10 cellular contexts compared by ENCODE assay signal in the genomic region with DNA sequence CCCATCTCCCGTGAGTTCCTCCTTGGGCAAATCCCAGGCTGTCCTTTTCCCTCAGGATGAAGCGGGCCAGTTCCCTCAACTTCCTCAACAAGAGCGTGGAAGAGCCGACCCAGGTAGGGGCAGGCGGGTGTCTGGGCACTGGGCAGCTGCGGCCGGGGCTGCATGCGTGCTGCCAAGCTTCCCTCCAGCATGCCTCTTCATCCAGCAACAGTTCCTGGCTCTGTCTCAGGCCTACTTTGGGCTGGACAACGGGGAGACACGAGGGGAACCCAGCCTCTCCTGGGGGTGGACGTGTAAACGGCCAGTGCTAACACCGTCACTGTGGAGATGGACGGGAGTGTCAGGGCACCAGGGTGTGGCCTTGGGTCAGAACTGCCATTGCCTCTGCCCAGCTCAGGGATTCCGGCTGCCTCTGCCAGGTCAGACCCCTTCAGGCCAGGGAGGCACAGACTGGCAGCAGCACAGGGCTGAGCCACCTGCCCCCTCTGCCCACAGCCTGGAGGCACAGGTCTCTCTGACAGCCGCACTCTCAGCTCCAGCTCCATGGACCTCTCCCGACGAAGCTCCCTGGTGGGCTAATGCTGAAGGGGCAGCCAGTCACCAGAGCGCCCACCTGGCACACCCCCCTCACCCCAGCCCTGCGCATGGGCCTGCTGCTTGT. TPM values are rescaled to one million over a fixed set of nuclear protein-coding genes. Genes with fewer than 3 reads are reported as not detected.
DNase-seq lines count a peak whose midpoint lies in the region; ATAC-seq, FAIRE-seq and TF ChIP-seq lines count a peak whose summit lies in the region.
"Had no signal": no experiment of that assay in that cellular context is flagged by ENCODE, and none has a peak within 500 bp of the region (broad histone marks: within the 10 kb centered on the region; RNA-seq: fewer than 3 reads in every experiment).

No MANE protein-coding gene starts in this region.

- intact Hi-C loops in heart left ventricle (cut with DNase I), result loop anchor here in 1 of 10 donors (10.0 kb wide), 1 partner anchor 412 kb away; a partner anchor contains a TSS
- intact Hi-C loops in left cardiac atrium (cut with DNase I), result no loop called here
- intact Hi-C loops in K562 (cut with micrococcal nuclease), result no loop called here

- TF ChIP-seq POLR2A in heart left ventricle (IDR thresholded peaks at IDR 0.05), result no peak
- no peak for TF ChIP-seq POLR2A in K562 (conservative IDR thresholded peaks at IDR 0.05)
- TF ChIP-seq POLR2A in upper lobe of left lung (IDR thresholded peaks at IDR 0.05), result no peak
- TF ChIP-seq POLR2A in GM18505 (IDR thresholded peaks at IDR 0.05; ENCODE audit: borderline replicate concordance, extremely low read depth, insufficient read depth, insufficient read length), result no peak

- peak overlapping the region; percentile 98; the same call in 1 of the 2 replicates for H3K4me2 ChIP-seq in K562 (ENCODE audit: insufficient read depth, low read length)

- H3K4me3 ChIP-seq in heart left ventricle (peak overlapping the region in 10 of 12 donors; percentile 61 to 99 (median 90)), K562 (no peak overlapping the region), upper lobe of left lung (peak overlapping the region in 2 of 4 donors; percentile 79 to 82)

- TF ChIP-seq CTCF in heart left ventricle (IDR thresholded peaks at IDR 0.05) (no peak), K562 (IDR thresholded peaks at IDR 0.05 in 2 of 3, conservative IDR thresholded peaks at IDR 0.05 in 1 of 3; ENCODE audit: insufficient read depth in 2 of 3, low read depth in 1 of 3, low read length in 3 of 3) (no peak), upper lobe of left lung (IDR thresholded peaks at IDR 0.05) (no peak)

- DNase-seq in heart left ventricle, result no peak
- no peak for DNase-seq in left cardiac atrium
- DNase-seq in K562 (ENCODE audit: extremely low read depth in 1 of 4, low spot score in 3 of 4), result no peak
- DNase-seq in memory B cell (ENCODE audit: low spot score in 2 of 2), result no peak
- peak in 1 of 2 donors; percentile 67 for DNase-seq in upper lobe of left lung
- DNase-seq: amniotic stem cell had no signal

- H3K9me3 ChIP-seq in heart left ventricle (no peaks in the 10 kb centered on the region), K562 (replicated peaks; ENCODE audit: control insufficient read depth, insufficient read depth, low read depth, low read length) (no peaks in the 10 kb centered on the region), upper lobe of left lung (no peaks in the 10 kb centered on the region)

- peaks cover 28% of the 10 kb centered on the region for H3K79me2 ChIP-seq in K562 (ENCODE audit: control insufficient read depth, insufficient read depth, low read length)

- H3K27ac ChIP-seq in heart left ventricle (peak overlapping the region; percentile 89 to 99 (median 97)), K562 (ENCODE audit: extremely low read depth, low read depth, low read length) (no peak overlapping the region), upper lobe of left lung (peak overlapping the region; percentile 96 to 98 (median 97))

- H4K20me1 ChIP-seq in K562 (replicated peaks; ENCODE audit: control insufficient read depth, insufficient read depth, low read length), result peaks cover 10% of the 10 kb centered on the region; the same call in 1 of the 2 replicates

- peaks cover 0 to 49% (median 31%) of the 10 kb centered on the region in 9 donors for H3K36me3 ChIP-seq in heart left ventricle
- peaks cover 65% of the 10 kb centered on the region; the same call in 2 of the 3 replicates for H3K36me3 ChIP-seq in K562 (ENCODE audit: control insufficient read depth, insufficient read depth, low read length)
- peaks cover 0 to 42% (median 21%) of the 10 kb centered on the region in 4 donors for H3K36me3 ChIP-seq in upper lobe of left lung

- peaks cover 4 to 34% (median 25%) of the 10 kb centered on the region in 12 donors for H3K4me1 ChIP-seq in heart left ventricle
- peaks cover 5 to 47% of the 10 kb centered on the region in 2 experiments; a peak in 4 of 5 replicates for H3K4me1 ChIP-seq in K562 (replicated peaks in 1 of 2; ENCODE audit: control insufficient read depth in 2 of 2, insufficient read depth in 2 of 2, low read length in 2 of 2)
- peaks cover 24 to 33% (median 26%) of the 10 kb centered on the region in 4 donors for H3K4me1 ChIP-seq in upper lobe of left lung

- no peak for TF ChIP-seq RAD21 in K562 (CRISPR knock-in tag; conservative IDR thresholded peaks at IDR 0.05 in 1 of 2, IDR thresholded peaks at IDR 0.05 in 1 of 2)

- no peak for FAIRE-seq in K562 (lab: Jason Lieb, UNC)

- H3K9me3 Mint-ChIP-seq in memory B cell, result no peaks in the 10 kb centered on the region

- CTCF ChIA-PET in K562 (lab: Yijun Ruan, JAX; ENCODE audit: low intra/inter-chr PET ratio), result no interaction called here

- no peaks in the 10 kb centered on the region for H3K27me3 Mint-ChIP-seq in memory B cell

- TF ChIP-seq EP300 in K562 (IDR thresholded peaks at IDR 0.05; ENCODE audit: low read length) (no peak), upper lobe of left lung (IDR thresholded peaks at IDR 0.05) (no peak)

- peaks cover 19% of the 10 kb centered on the region for H3K4me1 Mint-ChIP-seq in memory B cell

- no peaks in the 10 kb centered on the region for H3K27me3 ChIP-seq in heart left ventricle
- no peaks in the 10 kb centered on the region for H3K27me3 ChIP-seq in K562 (ENCODE audit: control insufficient read depth in 2 of 2, insufficient read depth in 2 of 2, low read length in 2 of 2)
- H3K27me3 ChIP-seq in upper lobe of left lung, result no peaks in the 10 kb centered on the region

- H3K9me1 ChIP-seq in K562 (ENCODE audit: control insufficient read depth, insufficient read depth, low read length), result no peaks in the 10 kb centered on the region

- in situ Hi-C loops in K562 (cut with MboI), result no loop called here

- peaks cover 8% of the 10 kb centered on the region for H3K36me3 Mint-ChIP-seq in memory B cell

- no TSS peak for BruUV-seq in K562 (replicated peaks; lab: Mats Ljungman, UMichigan)

- no peak overlapping the region for H2AFZ ChIP-seq in K562 (ENCODE audit: low read depth, low read length)

- ATAC-seq in heart left ventricle (no peak), left cardiac atrium (no peak), K562 (no peak), memory B cell (ENCODE audit: low read depth) (no peak), upper lobe of left lung (ENCODE audit: low FRiP score in 2 of 2) (no peak), GM18505 (IDR thresholded peaks at IDR 0.05; ENCODE audit: unreplicated experiment) (no peak), GM21723 (IDR thresholded peaks at IDR 0.05; ENCODE audit: unreplicated experiment) (no peak), GM21528 (IDR thresholded peaks at IDR 0.05; ENCODE audit: low FRiP score, unreplicated experiment) (no peak)

- no peak overlapping the region for H3K27ac Mint-ChIP-seq in memory B cell

- H3K9ac ChIP-seq in K562 (ENCODE audit: insufficient read depth in 1 of 2, low read depth in 2 of 2, low read length in 2 of 2), result peak overlapping the region in 1 of 2 experiments; percentile 86; a peak in 2 of 4 replicates

- POLR2A ChIA-PET in K562 (lab: Yijun Ruan, JAX), result interaction anchor here (0.6 to 2.2 kb wide), 3 partner anchors 15 to 47 kb away, joined by 3 to 11 read pairs (median 4); no protein-coding TSS in a partner anchor

- peak overlapping the region; percentile 97 for H3K4me3 Mint-ChIP-seq in memory B cell

- WGBS in heart left ventricle, 4 donors, result 83 to 91% (median 88%) methylated on average over 13 to 20 of the region's 20 CpGs
- WGBS in K562 (ENCODE audit: insufficient coverage, low coverage, missing lambda C conversion rate), result 75% methylated on average over 14 of the region's 20 CpGs
- 85 to 93% methylated on average over 18 to 19 of the region's 20 CpGs for WGBS in upper lobe of left lung, 2 donors

RNA-seq across cellular contexts. Expression of a gene that starts 1.9 kb away (rescaled TPM):
- 100 to 1,000 TPM; 111 to 149 (median 128) TPM for total RNA-seq in heart left ventricle
- polyA plus RNA-seq in heart left ventricle, result 100 to 1,000 TPM; 161 to 178 TPM
- 100 to 1,000 TPM; 114 to 115 TPM for total RNA-seq in left cardiac atrium
- 13.9 and 38.2 TPM in 2 replicates for total RNA-seq in K562 (2011; cell fraction: chromatin; rRNA removed; ENCODE audit: low replicate concordance)
- 41.5 and 42.0 TPM in 2 replicates for total RNA-seq in K562 (2011; cell fraction: nucleolus; rRNA removed)
- 31.3 and 34.9 TPM in 2 replicates for total RNA-seq in K562 (2011; cell fraction: nucleoplasm; rRNA removed)
- 102 and 135 TPM in 2 replicates for total RNA-seq in K562 (2014; rRNA removed)
- total RNA-seq in K562 (2014; rRNA removed; fragmentation: Illumina TruSeq; extraction: Trizol), result 29.3 and 43.7 TPM in 2 replicates
- total RNA-seq in K562 (2015; rRNA removed; fragmentation: Illumina TruSeq; extraction: Trizol), result 83.8 and 85.1 TPM in 2 replicates
- total RNA-seq in K562 (2021), result 135 and 139 TPM in 2 replicates
- polyA plus RNA-seq in K562 (2011; rRNA removed), result 98.6 and 129 TPM in 2 replicates
- polyA plus RNA-seq in K562 (2011; cell fraction: cytosol; rRNA removed), result 213 and 403 TPM in 2 replicates
- polyA plus RNA-seq in K562 (2011; cell fraction: nucleus; rRNA removed), result 62.4 and 74.2 TPM in 2 replicates
- polyA plus RNA-seq in K562 (2012), result 127 and 138 TPM in 2 replicates
- polyA plus RNA-seq in K562 (2014; fragmentation: Illumina TruSeq; extraction: Trizol), result 140 and 182 TPM in 2 replicates
- 10 to 100 TPM in 1 of 2 experiments, 1 to 10 TPM in 1; 5.6 to 16.0 TPM for polyA plus RNA-seq in K562 (2014; fragmentation: Nextera tagmentation; extraction: Ambion mirVana)
- polyA plus RNA-seq in K562 (2014; rRNA removed), result 135 and 146 TPM in 2 replicates
- 57.1 and 92.7 TPM in 2 replicates for polyA minus RNA-seq in K562 (2011; rRNA and poly(A)+ RNA removed)
- 94.6 and 97.2 TPM in 2 replicates for polyA minus RNA-seq in K562 (2011; cell fraction: cytosol; rRNA and poly(A)+ RNA removed)
- 10.4 and 16.3 TPM in 2 replicates for polyA minus RNA-seq in K562 (2011; cell fraction: nucleus; rRNA and poly(A)+ RNA removed)
- 100 to 1,000 TPM in 5 of 6 donors, 10 to 100 TPM in 1; 34.6 to 173 (median 122) TPM for total RNA-seq in upper lobe of left lung

RNA-seq across cellular contexts. Expression of a gene that starts 9.0 kb away (rescaled TPM):
- total RNA-seq in heart left ventricle (10 to 100 TPM; 24.7 to 78.5 (median 34.0) TPM), left cardiac atrium (10 to 100 TPM; 25.8 to 32.1 TPM), K562 (2014; rRNA removed) (9.3 and 10.2 TPM in 2 replicates), K562 (2014; rRNA removed; fragmentation: Illumina TruSeq; extraction: Trizol) (2.5 and 4.1 TPM in 2 replicates), K562 (2015; rRNA removed; fragmentation: Illumina TruSeq; extraction: Trizol) (8.8 and 10.4 TPM in 2 replicates), K562 (2021) (28.6 and 29.2 TPM in 2 replicates), upper lobe of left lung (10 to 100 TPM; 24.1 to 41.0 (median 34.4) TPM)
- polyA plus RNA-seq in heart left ventricle (10 to 100 TPM; 49.9 to 65.8 TPM), K562 (2011; rRNA removed) (8.5 and 12.5 TPM in 2 replicates), K562 (2014; fragmentation: Illumina TruSeq; extraction: Trizol) (14.6 and 18.0 TPM in 2 replicates), K562 (2014; fragmentation: Nextera tagmentation; extraction: Ambion mirVana) (under 1 TPM in 1 of 2 experiments, not detected in 1; 0.08 TPM), K562 (2014; rRNA removed) (20.5 and 23.3 TPM in 2 replicates)
- 40.5 and 97.2 TPM in 2 replicates for total RNA-seq in K562 (2011; cell fraction: chromatin; rRNA removed; ENCODE audit: low replicate concordance)
- total RNA-seq in K562 (2011; cell fraction: nucleolus; rRNA removed), result 43.6 and 44.5 TPM in 2 replicates
- total RNA-seq in K562 (2011; cell fraction: nucleoplasm; rRNA removed), result 39.9 and 51.1 TPM in 2 replicates
- polyA plus RNA-seq in K562 (2011; cell fraction: cytosol; rRNA removed), result 7.7 and 14.0 TPM in 2 replicates
- polyA plus RNA-seq in K562 (2011; cell fraction: nucleus; rRNA removed), result 40.5 and 65.1 TPM in 2 replicates
- polyA plus RNA-seq in K562 (2012), result 18.1 and 26.7 TPM in 2 replicates
- polyA minus RNA-seq in K562 (2011; rRNA and poly(A)+ RNA removed), result 9.1 and 11.0 TPM in 2 replicates
- polyA minus RNA-seq in K562 (2011; cell fraction: cytosol; rRNA and poly(A)+ RNA removed), result 9.9 and 10.3 TPM in 2 replicates
- 14.5 and 19.0 TPM in 2 replicates for polyA minus RNA-seq in K562 (2011; cell fraction: nucleus; rRNA and poly(A)+ RNA removed)

RNA-seq across cellular contexts. Expression of a gene that starts 11.5 kb away (rescaled TPM):
- total RNA-seq in heart left ventricle (under 1 TPM in 2 of 9 donors, not detected in 7; 0.25 to 0.40 TPM), left cardiac atrium (not detected), K562 (2014; rRNA removed) (0.61 TPM in 1 of 2 replicates, not detected in the other), K562 (2014; rRNA removed; fragmentation: Illumina TruSeq; extraction: Trizol) (not detected in 2 replicates), K562 (2015; rRNA removed; fragmentation: Illumina TruSeq; extraction: Trizol) (0.11 and 0.40 TPM in 2 replicates), K562 (2021) (0.89 and 1.1 TPM in 2 replicates), upper lobe of left lung (1 to 10 TPM in 4 of 6 donors, not detected in 2; 1.4 to 2.0 (median 1.6) TPM)
- polyA plus RNA-seq in heart left ventricle (under 1 TPM in 1 of 2 donors, not detected in 1; 0.08 TPM), K562 (2011; rRNA removed) (0.26 and 0.30 TPM in 2 replicates), K562 (2014; fragmentation: Illumina TruSeq; extraction: Trizol) (0.36 and 0.65 TPM in 2 replicates), K562 (2014; fragmentation: Nextera tagmentation; extraction: Ambion mirVana) (not detected), K562 (2014; rRNA removed) (0.27 and 0.55 TPM in 2 replicates)
- total RNA-seq in K562 (2011; cell fraction: chromatin; rRNA removed; ENCODE audit: low replicate concordance), result 0.92 and 2.0 TPM in 2 replicates
- 0.92 and 1.7 TPM in 2 replicates for total RNA-seq in K562 (2011; cell fraction: nucleolus; rRNA removed)
- total RNA-seq in K562 (2011; cell fraction: nucleoplasm; rRNA removed), result 0.95 and 1.2 TPM in 2 replicates
- 0.52 and 0.69 TPM in 2 replicates for polyA plus RNA-seq in K562 (2011; cell fraction: cytosol; rRNA removed)
- polyA plus RNA-seq in K562 (2011; cell fraction: nucleus; rRNA removed), result 1.1 and 1.7 TPM in 2 replicates
- 0.52 and 0.57 TPM in 2 replicates for polyA plus RNA-seq in K562 (2012)
- not detected in 2 replicates for polyA minus RNA-seq in K562 (2011; rRNA and poly(A)+ RNA removed)
- polyA minus RNA-seq in K562 (2011; cell fraction: cytosol; rRNA and poly(A)+ RNA removed), result not detected in 2 replicates
- 0.13 TPM in 1 of 2 replicates, not detected in the other for polyA minus RNA-seq in K562 (2011; cell fraction: nucleus; rRNA and poly(A)+ RNA removed)
- total RNA-seq: liver had no signal

RNA-seq across cellular contexts. Expression of a gene that starts 22.4 kb away (rescaled TPM):
- total RNA-seq in heart left ventricle (10 to 100 TPM; 41.6 to 93.0 (median 65.3) TPM), left cardiac atrium (10 to 100 TPM; 53.2 to 81.1 TPM), K562 (2014; rRNA removed) (121 and 158 TPM in 2 replicates), K562 (2014; rRNA removed; fragmentation: Illumina TruSeq; extraction: Trizol) (29.4 and 39.3 TPM in 2 replicates), K562 (2015; rRNA removed; fragmentation: Illumina TruSeq; extraction: Trizol) (44.8 and 51.6 TPM in 2 replicates), K562 (2021) (108 and 120 TPM in 2 replicates), upper lobe of left lung (100 to 1,000 TPM in 1 of 6 donors, 10 to 100 TPM in 5; 25.1 to 107 (median 68.2) TPM)
- polyA plus RNA-seq in heart left ventricle (100 to 1,000 TPM in 1 of 2 donors, 10 to 100 TPM in 1; 49.9 to 136 TPM), K562 (2011; rRNA removed) (77.2 and 108 TPM in 2 replicates), K562 (2014; fragmentation: Illumina TruSeq; extraction: Trizol) (111 and 119 TPM in 2 replicates), K562 (2014; fragmentation: Nextera tagmentation; extraction: Ambion mirVana) (10 to 100 TPM in 1 of 2 experiments, 1 to 10 TPM in 1; 8.6 to 33.6 TPM), K562 (2014; rRNA removed) (83.6 and 96.7 TPM in 2 replicates)
- 49.3 and 178 TPM in 2 replicates for total RNA-seq in K562 (2011; cell fraction: chromatin; rRNA removed; ENCODE audit: low replicate concordance)
- 331 and 338 TPM in 2 replicates for total RNA-seq in K562 (2011; cell fraction: nucleolus; rRNA removed)
- total RNA-seq in K562 (2011; cell fraction: nucleoplasm; rRNA removed), result 162 and 163 TPM in 2 replicates
- 234 and 367 TPM in 2 replicates for polyA plus RNA-seq in K562 (2011; cell fraction: cytosol; rRNA removed)
- 162 and 217 TPM in 2 replicates for polyA plus RNA-seq in K562 (2011; cell fraction: nucleus; rRNA removed)
- polyA plus RNA-seq in K562 (2012), result 106 and 144 TPM in 2 replicates
- polyA minus RNA-seq in K562 (2011; rRNA and poly(A)+ RNA removed), result 84.7 and 117 TPM in 2 replicates
- polyA minus RNA-seq in K562 (2011; cell fraction: cytosol; rRNA and poly(A)+ RNA removed), result 120 and 144 TPM in 2 replicates
- polyA minus RNA-seq in K562 (2011; cell fraction: nucleus; rRNA and poly(A)+ RNA removed), result 46.6 and 57.5 TPM in 2 replicates

RNA-seq across cellular contexts. Expression of a gene that starts 25.2 kb away (rescaled TPM):
- total RNA-seq in heart left ventricle (1 to 10 TPM in 1 of 9 donors, under 1 TPM in 3, not detected in 5; 0.09 to 7.9 (median 0.18) TPM), left cardiac atrium (1 to 10 TPM in 1 of 2 donors, under 1 TPM in 1; 0.86 to 1.1 TPM), K562 (2014; rRNA removed) (not detected in 2 replicates), K562 (2014; rRNA removed; fragmentation: Illumina TruSeq; extraction: Trizol) (not detected in 2 replicates), K562 (2015; rRNA removed; fragmentation: Illumina TruSeq; extraction: Trizol) (not detected in 2 replicates), K562 (2021) (not detected in 2 replicates), upper lobe of left lung (1 to 10 TPM in 1 of 6 donors, under 1 TPM in 1, not detected in 4; 0.29 to 1.9 TPM)
- polyA plus RNA-seq in heart left ventricle (under 1 TPM; 0.08 TPM), K562 (2011; rRNA removed) (not detected in 2 replicates), K562 (2014; fragmentation: Illumina TruSeq; extraction: Trizol) (not detected in 2 replicates), K562 (2014; fragmentation: Nextera tagmentation; extraction: Ambion mirVana) (not detected), K562 (2014; rRNA removed) (not detected in 2 replicates)
- not detected in 2 replicates for total RNA-seq in K562 (2011; cell fraction: chromatin; rRNA removed; ENCODE audit: low replicate concordance)
- not detected in 2 replicates for total RNA-seq in K562 (2011; cell fraction: nucleolus; rRNA removed)
- total RNA-seq in K562 (2011; cell fraction: nucleoplasm; rRNA removed), result not detected in 2 replicates
- 0.01 TPM in 1 of 2 replicates, not detected in the other for polyA plus RNA-seq in K562 (2011; cell fraction: cytosol; rRNA removed)
- polyA plus RNA-seq in K562 (2011; cell fraction: nucleus; rRNA removed), result not detected in 2 replicates
- not detected in 2 replicates for polyA plus RNA-seq in K562 (2012)
- not detected in 2 replicates for polyA minus RNA-seq in K562 (2011; rRNA and poly(A)+ RNA removed)
- polyA minus RNA-seq in K562 (2011; cell fraction: cytosol; rRNA and poly(A)+ RNA removed), result not detected in 2 replicates
- polyA minus RNA-seq in K562 (2011; cell fraction: nucleus; rRNA and poly(A)+ RNA removed), result 0.13 TPM in 1 of 2 replicates, not detected in the other
